ENCODE assay signal across 21 cellular contexts in genomic region chr10:14118953-14119352, GRCh38.
"Had no signal": no experiment of that assay in that cellular context is flagged by ENCODE, and none has a peak within 500 bp of the region (broad histone marks: within the 10 kb centered on the region; RNA-seq: fewer than 3 reads in every experiment).

No MANE protein-coding gene starts in this region.

- ATAC-seq: activated T-cell treated with anti-CD3 and anti-CD28 coated beads, Interleukin-2, amount 50 U/mL, for 72 hours; left ventricle myocardium superior; stimulated activated naive B cell treated with anti-CD40 and anti-IgM and Interleukin-4, amounts not matched to agents 10 μg/mL and 1 μg/mL and 100 μg/mL, for 72 hours; T-helper 17 cell had no signal

- DNase-seq: activated B cell treated with CpG ODN at 0.5 μM for 24 hours; activated CD4-positive, alpha-beta memory T cell treated with anti-CD3 and anti-CD28 coated beads for 36 hours; activated CD4-positive, alpha-beta T cell treated with anti-CD3 and anti-CD28 coated beads for 4 hours; activated effector memory CD4-positive, alpha-beta T cell treated with Interleukin-2 at 50 U/mL for 16 hours; activated naive CD4-positive, alpha-beta T cell treated with anti-CD3 and anti-CD28 coated beads for 36 hours; activated T-cell treated with anti-CD3 and anti-CD28 coated beads, Interleukin-2, amount 50 U/mL, for 72 hours; effector CD4-positive, alpha-beta T cell; hippocampal formation; kidney glomerular epithelial cell; left ventricle myocardium superior; midbrain; natural killer cell; retina; sigmoid colon; stimulated activated CD4-positive, alpha-beta T cell treated with anti-CD3 and anti-CD28 coated beads, Interleukin-15, amount 100 ng/mL, for 24 hours; stimulated activated naive B cell treated with anti-CD40 and anti-IgM and Interleukin-4, amounts not matched to agents 10 μg/mL and 1 μg/mL and 100 μg/mL, for 72 hours; T-helper 17 cell had no signal

- H3K27me3 ChIP-seq: cardiac muscle cell, sigmoid colon, upper lobe of left lung had no signal

- H3K27ac Mint-ChIP-seq: activated B cell treated with CpG ODN at 0.5 μM for 24 hours; activated CD4-positive, alpha-beta memory T cell treated with anti-CD3 and anti-CD28 coated beads for 36 hours; activated naive CD4-positive, alpha-beta T cell treated with anti-CD3 and anti-CD28 coated beads for 36 hours; activated T-cell treated with anti-CD3 and anti-CD28 coated beads, Interleukin-2, amount 50 U/mL, for 72 hours; natural killer cell; progenitor cell of endocrine pancreas; stimulated activated naive B cell treated with anti-CD40 and anti-IgM and Interleukin-4, amounts not matched to agents 10 μg/mL and 1 μg/mL and 100 μg/mL, for 72 hours; T-helper 17 cell had no signal

- H3K36me3 ChIP-seq: cardiac muscle cell, sigmoid colon, upper lobe of left lung had no signal

- H3K27ac ChIP-seq: cardiac muscle cell, sigmoid colon, upper lobe of left lung had no signal

- H3K4me3 ChIP-seq: cardiac muscle cell, sigmoid colon, smooth muscle cell, upper lobe of left lung had no signal

- H3K9me3 Mint-ChIP-seq: activated B cell treated with CpG ODN at 0.5 μM for 24 hours; activated CD4-positive, alpha-beta memory T cell treated with anti-CD3 and anti-CD28 coated beads for 36 hours; activated naive CD4-positive, alpha-beta T cell treated with anti-CD3 and anti-CD28 coated beads for 36 hours; activated T-cell treated with anti-CD3 and anti-CD28 coated beads, Interleukin-2, amount 50 U/mL, for 72 hours; natural killer cell; stimulated activated naive B cell treated with anti-CD40 and anti-IgM and Interleukin-4, amounts not matched to agents 10 μg/mL and 1 μg/mL and 100 μg/mL, for 72 hours had no signal

- H3K27me3 Mint-ChIP-seq: activated CD4-positive, alpha-beta memory T cell treated with anti-CD3 and anti-CD28 coated beads for 36 hours; progenitor cell of endocrine pancreas had no signal

- H3K4me1 ChIP-seq: sigmoid colon, upper lobe of left lung had no signal

- H3K4me1 Mint-ChIP-seq: natural killer cell; stimulated activated naive B cell treated with anti-CD40 and anti-IgM and Interleukin-4, amounts not matched to agents 10 μg/mL and 1 μg/mL and 100 μg/mL, for 72 hours; T-helper 17 cell had no signal

- H3K9me3 ChIP-seq: sigmoid colon, upper lobe of left lung had no signal

- H3K36me3 Mint-ChIP-seq: activated CD4-positive, alpha-beta memory T cell treated with anti-CD3 and anti-CD28 coated beads for 36 hours; natural killer cell; stimulated activated naive B cell treated with anti-CD40 and anti-IgM and Interleukin-4, amounts not matched to agents 10 μg/mL and 1 μg/mL and 100 μg/mL, for 72 hours had no signal

- H3K4me3 Mint-ChIP-seq: activated B cell treated with CpG ODN at 0.5 μM for 24 hours; activated CD4-positive, alpha-beta memory T cell treated with anti-CD3 and anti-CD28 coated beads for 36 hours; activated naive CD4-positive, alpha-beta T cell treated with anti-CD3 and anti-CD28 coated beads for 36 hours; activated T-cell treated with anti-CD3 and anti-CD28 coated beads, Interleukin-2, amount 50 U/mL, for 72 hours; natural killer cell; stimulated activated naive B cell treated with anti-CD40 and anti-IgM and Interleukin-4, amounts not matched to agents 10 μg/mL and 1 μg/mL and 100 μg/mL, for 72 hours; T-helper 17 cell had no signal
